ENCODE assay signal across 12 cellular contexts in the genomic region with DNA sequence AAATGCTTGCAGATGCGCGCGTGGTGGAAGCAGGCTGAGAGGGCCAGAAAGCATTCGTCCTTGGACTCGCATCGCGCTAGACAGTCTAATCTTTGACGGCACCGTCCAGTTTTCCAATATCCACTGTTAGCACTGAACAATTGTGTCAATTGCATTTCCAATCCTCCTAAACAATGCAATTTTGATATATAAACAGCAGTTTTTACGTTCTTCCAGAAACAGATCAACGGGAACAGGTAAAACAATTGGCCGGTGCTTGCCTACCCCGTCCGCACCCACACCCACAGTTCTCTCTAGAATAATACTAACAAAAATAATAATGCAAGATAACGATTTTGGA. TPM values are rescaled to one million over a fixed set of nuclear protein-coding genes. Genes with fewer than 3 reads are reported as not detected.
DNase-seq lines count a peak whose midpoint lies in the region; ATAC-seq and TF ChIP-seq lines count a peak whose summit lies in the region.
"Had no signal": no experiment of that assay in that cellular context is flagged by ENCODE, and none has a peak within 500 bp of the region (broad histone marks: within the 10 kb centered on the region; RNA-seq: fewer than 3 reads in every experiment).

No MANE protein-coding gene starts in this region.

- POLR2A ChIA-PET in activated CD4-positive, alpha-beta T cell treated with anti-CD3 and anti-CD28 coated beads, Interleukin-2, amount 10 ng/mL, durations not matched to agents 7 days and 5 days (lab: Charles Lee): no interaction called here
- POLR2A ChIA-PET in PC-3 (lab: Charles Lee; ENCODE audit: unreplicated experiment): interaction anchor here (1.1 kb wide), 1 partner anchor 389 kb away, joined by 3 read pairs; no protein-coding TSS in a partner anchor

- peaks cover 11% of the 10 kb centered on the region for H3K4me1 Mint-ChIP-seq in activated CD4-positive, alpha-beta T cell treated with anti-CD3 and anti-CD28 coated beads, Interleukin-2, amount 10 ng/mL, durations not matched to agents 7 days and 5 days

- H3K27ac Mint-ChIP-seq in activated CD4-positive, alpha-beta T cell treated with anti-CD3 and anti-CD28 coated beads, Interleukin-2, amount 10 ng/mL, durations not matched to agents 7 days and 5 days: no peak overlapping the region

- peak overlapping the region; percentile 81 for H3K4me2 ChIP-seq in PC-3 (ENCODE audit: low read length)
- H3K4me2 ChIP-seq in smooth muscle cell: peak overlapping the region; percentile 87

- H3K27ac ChIP-seq in PC-3 (ENCODE audit: low read length): no peak overlapping the region
- no peak overlapping the region for H3K27ac ChIP-seq in esophagus muscularis mucosa (replicated peaks in 1 of 4)
- H3K27ac ChIP-seq in smooth muscle cell (ENCODE audit: low read depth): no peak overlapping the region
- H3K27ac ChIP-seq in gastroesophageal sphincter: no peak overlapping the region

- H3F3A ChIP-seq in PC-3 (ENCODE audit: low read length, unreplicated experiment): no peaks in the 10 kb centered on the region
- no peaks in the 10 kb centered on the region for H3F3A ChIP-seq in smooth muscle cell (ENCODE audit: low read depth)

- peaks cover 22% of the 10 kb centered on the region for H3K27me3 Mint-ChIP-seq in activated CD4-positive, alpha-beta T cell treated with anti-CD3 and anti-CD28 coated beads, Interleukin-2, amount 10 ng/mL, durations not matched to agents 7 days and 5 days

- H3K9me3 Mint-ChIP-seq in activated CD4-positive, alpha-beta T cell treated with anti-CD3 and anti-CD28 coated beads, Interleukin-2, amount 10 ng/mL, durations not matched to agents 7 days and 5 days: no peaks in the 10 kb centered on the region

- TF ChIP-seq EP300 in esophagus muscularis mucosa (IDR thresholded peaks at IDR 0.05) (no peak), gastroesophageal sphincter (IDR thresholded peaks at IDR 0.05) (no peak)

- BruUV-seq in PC-3 (replicated peaks; lab: Mats Ljungman, UMichigan): no TSS peak

- H3K27me3 ChIP-seq in PC-3 (ENCODE audit: low read length): no peaks in the 10 kb centered on the region
- peaks cover 0 to 23% (median 2%) of the 10 kb centered on the region in 4 donors for H3K27me3 ChIP-seq in esophagus muscularis mucosa
- H3K27me3 ChIP-seq in smooth muscle cell (ENCODE audit: low read depth): peaks cover 4% of the 10 kb centered on the region
- H3K27me3 ChIP-seq in gastroesophageal sphincter: peaks cover 20% of the 10 kb centered on the region

- H3K9me3 ChIP-seq in PC-3 (ENCODE audit: low read length) (no peaks in the 10 kb centered on the region), esophagus muscularis mucosa (no peaks in the 10 kb centered on the region), smooth muscle cell (replicated peaks; ENCODE audit: low read depth) (no peaks in the 10 kb centered on the region), gastroesophageal sphincter (no peaks in the 10 kb centered on the region)

- TF ChIP-seq POLR2A in esophagus muscularis mucosa (IDR thresholded peaks at IDR 0.05; ENCODE audit: low read depth) (no peak), gastroesophageal sphincter (IDR thresholded peaks at IDR 0.05) (no peak)

- CTCF ChIA-PET in activated CD4-positive, alpha-beta T cell treated with anti-CD3 and anti-CD28 coated beads, Interleukin-2, amount 10 ng/mL, durations not matched to agents 7 days and 5 days (lab: Charles Lee): interaction anchor here (0.6 to 2.0 kb wide), 10 partner anchors 8 to 338 kb away, joined by 3 to 11 read pairs (median 4); a partner anchor contains a TSS
- CTCF ChIA-PET in PC-3 (lab: Charles Lee): interaction anchor here (0.6 to 1.0 kb wide), 4 partner anchors 11 to 16 kb away, joined by 3 to 4 read pairs (median 3); no protein-coding TSS in a partner anchor

- DNase-seq in activated CD4-positive, alpha-beta T cell treated with anti-CD3 and anti-CD28 coated beads, Interleukin-2, amount 10 ng/mL, durations not matched to agents 7 days and 5 days: no peak
- DNase-seq in activated CD4-positive, alpha-beta T cell treated with anti-CD3 and anti-CD28 coated beads for 4 hours: no peak
- DNase-seq in PC-3: no peak
- no peak for DNase-seq in esophagus muscularis mucosa (ENCODE audit: extremely low spot score)
- no peak for DNase-seq in smooth muscle cell (lab: John Stamatoyannopoulos, UW; ENCODE audit: unreplicated experiment)
- no peak for DNase-seq in NCI-H345 treated with DMSO at 0.1 percent for 48 hours (lab: John Stamatoyannopoulos, UW; ENCODE audit: unreplicated experiment)
- DNase-seq: GF-D8, SHP77 treated with DMSO at 0.1 percent for 48 hours had no signal

- peak overlapping the region; percentile 71 for H3K4me3 Mint-ChIP-seq in activated CD4-positive, alpha-beta T cell treated with anti-CD3 and anti-CD28 coated beads, Interleukin-2, amount 10 ng/mL, durations not matched to agents 7 days and 5 days

- no peaks in the 10 kb centered on the region for H3K9me2 ChIP-seq in PC-3 (replicated peaks; ENCODE audit: low read length)

- H3K36me3 ChIP-seq in PC-3 (ENCODE audit: low read depth, low read length) (no peaks in the 10 kb centered on the region), esophagus muscularis mucosa (no peaks in the 10 kb centered on the region), smooth muscle cell (ENCODE audit: low read depth) (no peaks in the 10 kb centered on the region), gastroesophageal sphincter (no peaks in the 10 kb centered on the region)

- TF ChIP-seq CTCF in PC-3 (conservative IDR thresholded peaks at IDR 0.05; ENCODE audit: low read depth, low read length): no peak
- no peak for TF ChIP-seq CTCF in esophagus muscularis mucosa (IDR thresholded peaks at IDR 0.05)
- no peak for TF ChIP-seq CTCF in smooth muscle cell (IDR thresholded peaks at IDR 0.05; ENCODE audit: borderline replicate concordance, insufficient read depth, poor library complexity, severe bottlenecking)
- no peak for TF ChIP-seq CTCF in gastroesophageal sphincter (IDR thresholded peaks at IDR 0.05)

- H4K20me1 ChIP-seq in PC-3 (ENCODE audit: low read length) (no peaks in the 10 kb centered on the region), smooth muscle cell (ENCODE audit: low read depth) (no peaks in the 10 kb centered on the region)

- peak overlapping the region; percentile 74 for H2AFZ ChIP-seq in PC-3 (ENCODE audit: low read length)
- no peak overlapping the region for H2AFZ ChIP-seq in smooth muscle cell (ENCODE audit: low read depth)

- H3K4me3 ChIP-seq in PC-3 (ENCODE audit: low read length) (peak overlapping the region; percentile 63), esophagus muscularis mucosa (peak overlapping the region; percentile 51 to 64 (median 52)), smooth muscle cell (no peak overlapping the region), gastroesophageal sphincter (peak overlapping the region in 1 of 2 donors; percentile 50)

- H3K9ac ChIP-seq in PC-3 (ENCODE audit: low read length): peak overlapping the region; percentile 73; the same call in 1 of the 2 replicates
- no peak overlapping the region for H3K9ac ChIP-seq in smooth muscle cell (ENCODE audit: low read depth)

- 34% methylated on average over 15 of the region's 15 CpGs for WGBS in esophagus muscularis mucosa
- WGBS in smooth muscle cell (ENCODE audit: low lambda C conversion rate): 37% methylated on average over 15 of the region's 15 CpGs
- 31 to 42% methylated on average over 12 to 14 of the region's 15 CpGs for WGBS in gastroesophageal sphincter (ENCODE audit: low coverage in 1 of 2), 2 donors

- ATAC-seq in PC-3 (no peak), gastroesophageal sphincter (no peak), HG02938 (IDR thresholded peaks at IDR 0.05; ENCODE audit: unreplicated experiment) (no peak)

- no peaks in the 10 kb centered on the region for H3K79me2 ChIP-seq in PC-3 (ENCODE audit: low read length)
- H3K79me2 ChIP-seq in smooth muscle cell (ENCODE audit: low read depth): no peaks in the 10 kb centered on the region

- H3K36me3 Mint-ChIP-seq in activated CD4-positive, alpha-beta T cell treated with anti-CD3 and anti-CD28 coated beads, Interleukin-2, amount 10 ng/mL, durations not matched to agents 7 days and 5 days (ENCODE audit: low read depth): no peaks in the 10 kb centered on the region

- intact Hi-C loops in PC-3 (cut with micrococcal nuclease) (loop anchor here (1.0 to 5.0 kb wide), 5 partner anchors 10 to 338 kb away; a partner anchor contains a TSS), esophagus muscularis mucosa (cut with DNase I) (loop anchor here (1.0 kb wide), 1 partner anchor 70 kb away; no protein-coding TSS in a partner anchor)

- peaks cover 43% of the 10 kb centered on the region for H3K4me1 ChIP-seq in PC-3 (ENCODE audit: insufficient read depth, low read length)
- peaks cover 24 to 32% (median 28%) of the 10 kb centered on the region in 4 donors for H3K4me1 ChIP-seq in esophagus muscularis mucosa
- H3K4me1 ChIP-seq in smooth muscle cell (ENCODE audit: low read depth): no peaks in the 10 kb centered on the region
- H3K4me1 ChIP-seq in gastroesophageal sphincter: peaks cover 0 to 35% (median 8%) of the 10 kb centered on the region in 3 donors

RNA-seq across cellular contexts. Expression of a gene that starts 17.2 kb away (rescaled TPM):
- total RNA-seq in activated CD4-positive, alpha-beta T cell treated with anti-CD3 and anti-CD28 coated beads, Interleukin-2, amount 10 ng/mL, durations not matched to agents 7 days and 5 days: not detected
- total RNA-seq in PC-3 (2014; rRNA removed): 0.07 TPM in 1 of 2 replicates, not detected in the other
- total RNA-seq in esophagus muscularis mucosa: not detected
- 0.13 TPM in 1 of 2 replicates, not detected in the other for total RNA-seq in smooth muscle cell
- polyA plus RNA-seq in smooth muscle cell: not detected in 2 replicates
- not detected for total RNA-seq in gastroesophageal sphincter
- total RNA-seq: bronchial epithelial cell, left colon had no signal

RNA-seq across cellular contexts. Expression of a gene that starts 35.6 kb away (rescaled TPM):
- total RNA-seq in activated CD4-positive, alpha-beta T cell treated with anti-CD3 and anti-CD28 coated beads, Interleukin-2, amount 10 ng/mL, durations not matched to agents 7 days and 5 days: not detected
- 0.29 and 0.36 TPM in 2 replicates for total RNA-seq in PC-3 (2014; rRNA removed)
- under 1 TPM in 3 of 4 donors, not detected in 1; 0.13 to 0.66 (median 0.34) TPM for total RNA-seq in esophagus muscularis mucosa
- 4.3 and 4.7 TPM in 2 replicates for total RNA-seq in smooth muscle cell
- 2.4 and 4.9 TPM in 2 replicates for polyA plus RNA-seq in smooth muscle cell
- under 1 TPM in 3 of 4 donors, not detected in 1; 0.42 to 0.67 (median 0.49) TPM for total RNA-seq in gastroesophageal sphincter
- total RNA-seq: bronchial epithelial cell had no signal
